ENCODE assay signal across 17 cellular contexts in the genomic region with DNA sequence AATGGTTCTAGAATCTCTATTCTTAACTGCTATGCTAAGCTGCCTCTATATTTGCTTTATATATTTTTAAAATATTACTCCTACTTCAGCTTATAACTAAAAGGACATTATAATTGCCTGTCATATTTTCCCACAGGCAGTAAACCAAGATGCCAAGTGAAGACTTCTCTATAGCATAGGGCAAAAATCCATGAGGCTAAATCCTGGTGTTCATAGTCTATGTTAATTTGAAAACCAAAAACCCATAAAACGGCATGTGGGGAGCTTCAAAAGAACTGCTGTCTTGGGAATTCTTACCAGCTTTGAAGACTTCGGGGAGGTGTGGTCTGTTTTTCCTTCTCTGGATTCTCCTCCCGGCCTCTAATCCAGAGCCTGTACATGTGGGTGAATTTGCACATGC.
DNase-seq lines count a peak whose midpoint lies in the region; ATAC-seq and TF ChIP-seq lines count a peak whose summit lies in the region.
"Had no signal": no experiment of that assay in that cellular context is flagged by ENCODE, and none has a peak within 500 bp of the region (broad histone marks: within the 10 kb centered on the region; RNA-seq: fewer than 3 reads in every experiment).

No MANE protein-coding gene starts in this region.

- no peak for DNase-seq in left colon
- no peak for DNase-seq in middle frontal gyrus (ENCODE audit: extremely low spot score, low spot score)
- no peak for DNase-seq in uterus
- DNase-seq in NCI-H1436 treated with DMSO at 0.1 percent for 48 hours (lab: John Stamatoyannopoulos, UW) = no peak
- DNase-seq in superior temporal gyrus (ENCODE audit: extremely low spot score) = no peak
- DNase-seq: AML-193; CD4-positive, alpha-beta T cell; DMS153; DMS79; GF-D8; GOT3; H7; IMR-90 had no signal

- ATAC-seq in left colon = peak; percentile 36
- ATAC-seq: HCT116 had no signal

- H3K36me3 ChIP-seq in HEK293 (ENCODE audit: control insufficient read depth in 2 of 2, insufficient read depth in 1 of 2, low read length in 2 of 2) = no peaks in the 10 kb centered on the region
- no peaks in the 10 kb centered on the region for H3K36me3 ChIP-seq in uterus

- POLR2A ChIA-PET in HEK293 (lab: Yijun Ruan, JAX) = no interaction called here

- H3K4me3 Mint-ChIP-seq in nephron = no peak overlapping the region
- H3K4me3 Mint-ChIP-seq: CD4-positive, alpha-beta T cell had no signal

- CTCF ChIA-PET in HEK293 (lab: Yijun Ruan, JAX) = interaction anchor here (0.6 to 1.3 kb wide), 2 partner anchors 11 to 34 kb away, joined by 3 read pairs; no protein-coding TSS in a partner anchor

- H3K27ac ChIP-seq in HEK293 (ENCODE audit: extremely low read depth, low read depth, low read length) = no peak overlapping the region
- no peak overlapping the region for H3K27ac ChIP-seq in uterus
- H3K27ac ChIP-seq: C4-2B had no signal

- intact Hi-C loops in left colon (cut with DNase I, micrococcal nuclease) (no loop called here), uterus (cut with DNase I; ENCODE audit: low total_unique reads) (no loop called here)

- H3K4me1 ChIP-seq in HEK293 (ENCODE audit: control insufficient read depth, insufficient read depth, low read length) (peaks cover 6% of the 10 kb centered on the region), uterus (no peaks in the 10 kb centered on the region)

- H3K4me3 ChIP-seq in HEK293 (ENCODE audit: low read depth, low read length) = no peak overlapping the region
- H3K4me3 ChIP-seq in uterus = no peak overlapping the region

- H3K9me3 ChIP-seq in HEK293 (ENCODE audit: control insufficient read depth, insufficient read depth, low read depth, low read length) = no peaks in the 10 kb centered on the region
- H3K9me3 ChIP-seq in uterus = no peaks in the 10 kb centered on the region

- H3K27ac Mint-ChIP-seq in nephron = peak overlapping the region; percentile 32 to 48 (median 48)
- H3K27ac Mint-ChIP-seq: CD4-positive, alpha-beta T cell had no signal

- H3K36me3 Mint-ChIP-seq in nephron (ENCODE audit: low read depth) = no peaks in the 10 kb centered on the region

- TF ChIP-seq POLR2A in uterus (IDR thresholded peaks at IDR 0.05) = no peak

- H3K27me3 ChIP-seq in uterus = no peaks in the 10 kb centered on the region

- no peak for TF ChIP-seq CTCF in HEK293 (tag by site-specific recombination; IDR thresholded peaks at IDR 0.05)
- TF ChIP-seq CTCF in nephron (IDR thresholded peaks at IDR 0.05; ENCODE audit: unreplicated experiment in 3 of 3) = no peak
- TF ChIP-seq CTCF in uterus (IDR thresholded peaks at IDR 0.05) = no peak

- peaks cover 40% of the 10 kb centered on the region for H3K4me1 Mint-ChIP-seq in nephron

- H3K9me3 Mint-ChIP-seq in nephron = no peaks in the 10 kb centered on the region
- H3K9me3 Mint-ChIP-seq: CD4-positive, alpha-beta T cell had no signal

- no peaks in the 10 kb centered on the region for H3K27me3 Mint-ChIP-seq in nephron (ENCODE audit: low read depth)
- H3K27me3 Mint-ChIP-seq: CD4-positive, alpha-beta T cell had no signal

TF ChIP-seq in HEK293, 187 proteins besides CTCF, POLR2A, EP300 and RAD21:
- TF ChIP-seq ZFHX2 (tag by site-specific recombination; conservative IDR thresholded peaks at IDR 0.05) (0 out of 2 replicates have a peak, but pooled peaks have one; percentile 24), ZFP3 (tag by site-specific recombination; IDR thresholded peaks at IDR 0.05; ENCODE audit: low read depth) (no peak)
